ENCODE assay signal across 8 cellular contexts in the genomic region with DNA sequence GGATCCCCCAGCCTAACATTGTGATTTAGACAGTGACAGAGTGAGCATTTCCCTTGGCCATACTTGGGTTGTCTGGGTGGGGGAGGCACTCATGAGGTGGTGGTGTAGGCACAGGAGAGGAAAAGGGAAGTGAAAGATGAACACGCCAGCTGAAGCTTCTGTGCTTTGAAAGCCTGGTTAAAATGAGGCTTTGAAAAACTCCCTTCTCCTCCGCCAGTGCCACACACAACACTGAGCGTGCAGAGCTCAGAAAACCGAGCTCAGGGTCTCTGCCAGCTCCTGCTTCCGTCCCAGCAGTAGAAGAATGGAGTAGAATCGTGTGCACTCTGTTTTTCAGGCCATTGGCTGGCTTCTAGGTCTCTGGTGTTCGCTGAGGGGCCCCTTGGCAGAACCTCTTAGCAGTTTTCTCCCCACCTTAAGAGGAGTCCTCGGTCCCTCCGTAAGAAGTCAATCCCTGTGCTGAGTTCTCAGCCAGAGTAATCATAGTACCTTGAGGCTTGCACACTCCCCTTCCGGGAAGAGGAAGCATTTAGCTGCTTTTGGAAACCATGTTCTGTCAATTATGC. TPM values are rescaled to one million over a fixed set of nuclear protein-coding genes. Genes with fewer than 3 reads are reported as not detected.
A peak's percentile ranks its signal among the peaks of the same experiment; 100 is the strongest.
DNase-seq lines count a peak whose midpoint lies in the region; ATAC-seq and TF ChIP-seq lines count a peak whose summit lies in the region.

No MANE protein-coding gene starts in this region.

- no peaks in the 10 kb centered on the region for H3K27me3 Mint-ChIP-seq in activated T-helper 2 cell treated with anti-CD3 and anti-CD28 coated beads, Interferon-gamma antibody, Interleukin-2, Interleukin-4, amounts not matched to agents 10 μg/mL and 5 μg/mL and 100 μg/mL, durations not matched to agents 14 hours and 24 hours and 36 hours (ENCODE audit: low read depth)

- DNase-seq in KG1 (lab: John Stamatoyannopoulos, UW) (peak; percentile 65), vagina (ENCODE audit: extremely low spot score in 2 of 2) (no peak), DMS 273 treated with DMSO at 0.1 percent for 48 hours (lab: John Stamatoyannopoulos, UW) (no peak), BE2C (no peak)
- peak; percentile 22 for DNase-seq in activated T-helper 2 cell treated with anti-CD3 and anti-CD28 coated beads, Interferon-gamma antibody, Interleukin-2, Interleukin-4, amounts not matched to agents 10 μg/mL and 5 μg/mL and 100 μg/mL, durations not matched to agents 14 hours and 24 hours and 36 hours (ENCODE audit: low spot score)

- WGBS in mesodermal cell (ENCODE audit: insufficient coverage in 2 of 2), 2 experiments: 95 to 97% methylated on average over 7 to 10 of the region's 10 CpGs

- peaks cover 16% of the 10 kb centered on the region for H3K4me1 Mint-ChIP-seq in activated T-helper 2 cell treated with anti-CD3 and anti-CD28 coated beads, Interferon-gamma antibody, Interleukin-2, Interleukin-4, amounts not matched to agents 10 μg/mL and 5 μg/mL and 100 μg/mL, durations not matched to agents 14 hours and 24 hours and 36 hours (ENCODE audit: low read depth)

- H3K9me3 ChIP-seq in mesodermal cell (ENCODE audit: control insufficient read depth, low read length): no peaks in the 10 kb centered on the region
- no peaks in the 10 kb centered on the region for H3K9me3 ChIP-seq in vagina
- no peaks in the 10 kb centered on the region for H3K9me3 ChIP-seq in BE2C

- H3K4me3 Mint-ChIP-seq in activated T-helper 2 cell treated with anti-CD3 and anti-CD28 coated beads, Interferon-gamma antibody, Interleukin-2, Interleukin-4, amounts not matched to agents 10 μg/mL and 5 μg/mL and 100 μg/mL, durations not matched to agents 14 hours and 24 hours and 36 hours (ENCODE audit: low read depth): peak overlapping the region; percentile 71

- no peak for TF ChIP-seq CTCF in vagina (IDR thresholded peaks at IDR 0.05)
- TF ChIP-seq CTCF in BE2C (IDR thresholded peaks at IDR 0.05; ENCODE audit: low read depth, low read length): no peak

- no peaks in the 10 kb centered on the region for H3K27me3 ChIP-seq in vagina
- no peaks in the 10 kb centered on the region for H3K27me3 ChIP-seq in BE2C

- TF ChIP-seq POLR2A in GM10847 (IDR thresholded peaks at IDR 0.05; ENCODE audit: extremely low read depth, insufficient read length) (peak; percentile 25), vagina (IDR thresholded peaks at IDR 0.05) (no peak)

- H3K36me3 ChIP-seq in mesodermal cell (ENCODE audit: control insufficient read depth, insufficient read depth, low read length): peaks cover 56% of the 10 kb centered on the region
- no peaks in the 10 kb centered on the region for H3K36me3 ChIP-seq in vagina
- H3K36me3 ChIP-seq in BE2C: no peaks in the 10 kb centered on the region

- peak; percentile 93 for ATAC-seq in GM21515 (IDR thresholded peaks at IDR 0.05; ENCODE audit: unreplicated experiment)

- intact Hi-C loops in activated T-helper 2 cell treated with anti-CD3 and anti-CD28 coated beads, Interferon-gamma antibody, Interleukin-2, Interleukin-4, amounts not matched to agents 10 μg/mL and 5 μg/mL and 100 μg/mL, durations not matched to agents 14 hours and 24 hours and 36 hours (cut with micrococcal nuclease): no loop called here
- intact Hi-C loops in vagina (cut with DNase I): no loop called here

- H3K27ac Mint-ChIP-seq in activated T-helper 2 cell treated with anti-CD3 and anti-CD28 coated beads, Interferon-gamma antibody, Interleukin-2, Interleukin-4, amounts not matched to agents 10 μg/mL and 5 μg/mL and 100 μg/mL, durations not matched to agents 14 hours and 24 hours and 36 hours: peak overlapping the region; percentile 92

- H3K4me3 ChIP-seq in mesodermal cell (ENCODE audit: extremely low read depth, insufficient read depth, low read length, poor library complexity, severe bottlenecking): no peak overlapping the region
- H3K4me3 ChIP-seq in vagina: no peak overlapping the region
- H3K4me3 ChIP-seq in BE2C (ENCODE audit: low read depth, low read length): no peak overlapping the region

- no peaks in the 10 kb centered on the region for H3K9me3 Mint-ChIP-seq in activated T-helper 2 cell treated with anti-CD3 and anti-CD28 coated beads, Interferon-gamma antibody, Interleukin-2, Interleukin-4, amounts not matched to agents 10 μg/mL and 5 μg/mL and 100 μg/mL, durations not matched to agents 14 hours and 24 hours and 36 hours

- H3K36me3 Mint-ChIP-seq in activated T-helper 2 cell treated with anti-CD3 and anti-CD28 coated beads, Interferon-gamma antibody, Interleukin-2, Interleukin-4, amounts not matched to agents 10 μg/mL and 5 μg/mL and 100 μg/mL, durations not matched to agents 14 hours and 24 hours and 36 hours (ENCODE audit: low read depth): peaks cover 24% of the 10 kb centered on the region

- H3K4me1 ChIP-seq in mesodermal cell (ENCODE audit: control insufficient read depth, insufficient read depth, low read length, poor library complexity, severe bottlenecking): no peaks in the 10 kb centered on the region
- peaks cover 52% of the 10 kb centered on the region for H3K4me1 ChIP-seq in vagina
- no peaks in the 10 kb centered on the region for H3K4me1 ChIP-seq in BE2C

- peak overlapping the region; percentile 10 for H3K27ac ChIP-seq in mesodermal cell (ENCODE audit: low read depth, low read length, severe bottlenecking)
- peak overlapping the region; percentile 7 for H3K27ac ChIP-seq in vagina

RNA-seq across cellular contexts. Expression of a gene that starts 12.9 kb away (rescaled TPM):
- total RNA-seq in activated T-helper 2 cell treated with anti-CD3 and anti-CD28 coated beads, Interferon-gamma antibody, Interleukin-2, Interleukin-4, amounts not matched to agents 10 μg/mL and 5 μg/mL and 100 μg/mL, durations not matched to agents 14 hours and 24 hours and 36 hours: 55.9 and 61.6 TPM in 2 replicates
- 56.9 TPM for polyA plus RNA-seq in mesodermal cell (2013, experiment 1 of 2)
- polyA plus RNA-seq in mesodermal cell (2013, experiment 2 of 2): 46.0 TPM
- total RNA-seq in vagina: 56.2 TPM
- 58.2 TPM for polyA plus RNA-seq in BE2C (2012; ENCODE audit: insufficient read depth, insufficient read length, low read depth)

RNA-seq across cellular contexts. Expression of a gene that starts 39.0 kb away (rescaled TPM):
- total RNA-seq in activated T-helper 2 cell treated with anti-CD3 and anti-CD28 coated beads, Interferon-gamma antibody, Interleukin-2, Interleukin-4, amounts not matched to agents 10 μg/mL and 5 μg/mL and 100 μg/mL, durations not matched to agents 14 hours and 24 hours and 36 hours: 1.1 and 1.6 TPM in 2 replicates
- 1.7 TPM for polyA plus RNA-seq in mesodermal cell (2013, experiment 1 of 2)
- polyA plus RNA-seq in mesodermal cell (2013, experiment 2 of 2): 2.1 TPM
- 3.2 TPM for total RNA-seq in vagina
- polyA plus RNA-seq in BE2C (2012; ENCODE audit: insufficient read depth, insufficient read length, low read depth): 1.4 TPM

RNA-seq across cellular contexts. Expression of a gene that starts 45.3 kb away (rescaled TPM):
- not detected in 2 replicates for total RNA-seq in activated T-helper 2 cell treated with anti-CD3 and anti-CD28 coated beads, Interferon-gamma antibody, Interleukin-2, Interleukin-4, amounts not matched to agents 10 μg/mL and 5 μg/mL and 100 μg/mL, durations not matched to agents 14 hours and 24 hours and 36 hours
- polyA plus RNA-seq in mesodermal cell (2013, experiment 1 of 2): not detected
- not detected for polyA plus RNA-seq in mesodermal cell (2013, experiment 2 of 2)
- not detected for total RNA-seq in vagina
- polyA plus RNA-seq in BE2C (2012; ENCODE audit: insufficient read depth, insufficient read length, low read depth): not detected

Comparison
In these comparisons a context has a peak if more than half of its experiments do, and no peak if none do; other contexts are left out.
1. DNase-seq: peak in KG1 (single experiment) and activated T-helper 2 cell treated with anti-CD3 and anti-CD28 coated beads, Interferon-gamma antibody, Interleukin-2, Interleukin-4, amounts not matched to agents 10 μg/mL and 5 μg/mL and 100 μg/mL, durations not matched to agents 14 hours and 24 hours and 36 hours (single experiment); none in vagina (0 of 2), DMS 273 treated with DMSO at 0.1 percent for 48 hours (single experiment) and BE2C (single experiment).